1 cellular context compared by ENCODE assay signal in genomic region chr3:81472600-81473362, GRCh38.
TF ChIP-seq lines count a peak whose summit lies in the region.

No MANE protein-coding gene starts in this region.

TF ChIP-seq in GM23338, 12 proteins besides CTCF, POLR2A, EP300 and RAD21 (continued from another document):
- TF ChIP-seq, protein P1, sequence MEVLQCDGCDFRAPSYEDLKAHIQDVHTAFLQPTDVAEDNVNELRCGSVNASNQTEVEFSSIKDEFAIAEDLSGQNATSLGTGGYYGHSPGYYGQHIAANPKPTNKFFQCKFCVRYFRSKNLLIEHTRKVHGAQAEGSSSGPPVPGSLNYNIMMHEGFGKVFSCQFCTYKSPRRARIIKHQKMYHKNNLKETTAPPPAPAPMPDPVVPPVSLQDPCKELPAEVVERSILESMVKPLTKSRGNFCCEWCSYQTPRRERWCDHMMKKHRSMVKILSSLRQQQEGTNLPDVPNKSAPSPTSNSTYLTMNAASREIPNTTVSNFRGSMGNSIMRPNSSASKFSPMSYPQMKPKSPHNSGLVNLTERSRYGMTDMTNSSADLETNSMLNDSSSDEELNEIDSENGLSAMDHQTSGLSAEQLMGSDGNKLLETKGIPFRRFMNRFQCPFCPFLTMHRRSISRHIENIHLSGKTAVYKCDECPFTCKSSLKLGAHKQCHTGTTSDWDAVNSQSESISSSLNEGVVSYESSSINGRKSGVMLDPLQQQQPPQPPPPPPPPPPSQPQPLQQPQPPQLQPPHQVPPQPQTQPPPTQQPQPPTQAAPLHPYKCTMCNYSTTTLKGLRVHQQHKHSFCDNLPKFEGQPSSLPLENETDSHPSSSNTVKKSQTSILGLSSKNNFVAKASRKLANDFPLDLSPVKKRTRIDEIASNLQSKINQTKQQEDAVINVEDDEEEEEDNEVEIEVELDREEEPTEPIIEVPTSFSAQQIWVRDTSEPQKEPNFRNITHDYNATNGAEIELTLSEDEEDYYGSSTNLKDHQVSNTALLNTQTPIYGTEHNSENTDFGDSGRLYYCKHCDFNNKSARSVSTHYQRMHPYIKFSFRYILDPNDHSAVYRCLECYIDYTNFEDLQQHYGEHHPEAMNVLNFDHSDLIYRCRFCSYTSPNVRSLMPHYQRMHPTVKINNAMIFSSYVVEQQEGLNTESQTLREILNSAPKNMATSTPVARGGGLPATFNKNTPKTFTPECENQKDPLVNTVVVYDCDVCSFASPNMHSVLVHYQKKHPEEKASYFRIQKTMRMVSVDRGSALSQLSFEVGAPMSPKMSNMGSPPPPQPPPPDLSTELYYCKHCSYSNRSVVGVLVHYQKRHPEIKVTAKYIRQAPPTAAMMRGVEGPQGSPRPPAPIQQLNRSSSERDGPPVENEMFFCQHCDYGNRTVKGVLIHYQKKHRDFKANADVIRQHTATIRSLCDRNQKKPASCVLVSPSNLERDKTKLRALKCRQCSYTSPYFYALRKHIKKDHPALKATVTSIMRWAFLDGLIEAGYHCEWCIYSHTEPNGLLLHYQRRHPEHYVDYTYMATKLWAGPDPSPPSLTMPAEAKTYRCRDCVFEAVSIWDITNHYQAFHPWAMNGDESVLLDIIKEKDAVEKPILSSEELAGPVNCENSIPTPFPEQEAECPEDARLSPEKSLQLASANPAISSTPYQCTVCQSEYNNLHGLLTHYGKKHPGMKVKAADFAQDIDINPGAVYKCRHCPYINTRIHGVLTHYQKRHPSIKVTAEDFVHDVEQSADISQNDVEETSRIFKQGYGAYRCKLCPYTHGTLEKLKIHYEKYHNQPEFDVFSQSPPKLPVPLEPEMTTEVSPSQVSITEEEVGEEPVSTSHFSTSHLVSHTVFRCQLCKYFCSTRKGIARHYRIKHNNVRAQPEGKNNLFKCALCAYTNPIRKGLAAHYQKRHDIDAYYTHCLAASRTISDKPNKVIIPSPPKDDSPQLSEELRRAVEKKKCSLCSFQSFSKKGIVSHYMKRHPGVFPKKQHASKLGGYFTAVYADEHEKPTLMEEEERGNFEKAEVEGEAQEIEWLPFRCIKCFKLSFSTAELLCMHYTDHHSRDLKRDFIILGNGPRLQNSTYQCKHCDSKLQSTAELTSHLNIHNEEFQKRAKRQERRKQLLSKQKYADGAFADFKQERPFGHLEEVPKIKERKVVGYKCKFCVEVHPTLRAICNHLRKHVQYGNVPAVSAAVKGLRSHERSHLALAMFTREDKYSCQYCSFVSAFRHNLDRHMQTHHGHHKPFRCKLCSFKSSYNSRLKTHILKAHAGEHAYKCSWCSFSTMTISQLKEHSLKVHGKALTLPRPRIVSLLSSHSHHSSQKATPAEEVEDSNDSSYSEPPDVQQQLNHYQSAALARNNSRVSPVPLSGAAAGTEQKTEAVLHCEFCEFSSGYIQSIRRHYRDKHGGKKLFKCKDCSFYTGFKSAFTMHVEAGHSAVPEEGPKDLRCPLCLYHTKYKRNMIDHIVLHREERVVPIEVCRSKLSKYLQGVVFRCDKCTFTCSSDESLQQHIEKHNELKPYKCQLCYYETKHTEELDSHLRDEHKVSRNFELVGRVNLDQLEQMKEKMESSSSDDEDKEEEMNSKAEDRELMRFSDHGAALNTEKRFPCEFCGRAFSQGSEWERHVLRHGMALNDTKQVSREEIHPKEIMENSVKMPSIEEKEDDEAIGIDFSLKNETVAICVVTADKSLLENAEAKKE (CRISPR knock-in tag; IDR thresholded peaks at IDR 0.05), result no peak
- TF ChIP-seq ETS1 (IDR thresholded peaks at IDR 0.05) (no peak), POLR2AphosphoS5 (IDR thresholded peaks at IDR 0.05; ENCODE audit: low read depth) (no peak), EZH2 (IDR thresholded peaks at IDR 0.05; ENCODE audit: low read depth, unreplicated experiment) (no peak), ZNF331 (CRISPR knock-in tag; IDR thresholded peaks at IDR 0.05; ENCODE audit: low read depth) (no peak)
- TF ChIP-seq, protein P2, sequence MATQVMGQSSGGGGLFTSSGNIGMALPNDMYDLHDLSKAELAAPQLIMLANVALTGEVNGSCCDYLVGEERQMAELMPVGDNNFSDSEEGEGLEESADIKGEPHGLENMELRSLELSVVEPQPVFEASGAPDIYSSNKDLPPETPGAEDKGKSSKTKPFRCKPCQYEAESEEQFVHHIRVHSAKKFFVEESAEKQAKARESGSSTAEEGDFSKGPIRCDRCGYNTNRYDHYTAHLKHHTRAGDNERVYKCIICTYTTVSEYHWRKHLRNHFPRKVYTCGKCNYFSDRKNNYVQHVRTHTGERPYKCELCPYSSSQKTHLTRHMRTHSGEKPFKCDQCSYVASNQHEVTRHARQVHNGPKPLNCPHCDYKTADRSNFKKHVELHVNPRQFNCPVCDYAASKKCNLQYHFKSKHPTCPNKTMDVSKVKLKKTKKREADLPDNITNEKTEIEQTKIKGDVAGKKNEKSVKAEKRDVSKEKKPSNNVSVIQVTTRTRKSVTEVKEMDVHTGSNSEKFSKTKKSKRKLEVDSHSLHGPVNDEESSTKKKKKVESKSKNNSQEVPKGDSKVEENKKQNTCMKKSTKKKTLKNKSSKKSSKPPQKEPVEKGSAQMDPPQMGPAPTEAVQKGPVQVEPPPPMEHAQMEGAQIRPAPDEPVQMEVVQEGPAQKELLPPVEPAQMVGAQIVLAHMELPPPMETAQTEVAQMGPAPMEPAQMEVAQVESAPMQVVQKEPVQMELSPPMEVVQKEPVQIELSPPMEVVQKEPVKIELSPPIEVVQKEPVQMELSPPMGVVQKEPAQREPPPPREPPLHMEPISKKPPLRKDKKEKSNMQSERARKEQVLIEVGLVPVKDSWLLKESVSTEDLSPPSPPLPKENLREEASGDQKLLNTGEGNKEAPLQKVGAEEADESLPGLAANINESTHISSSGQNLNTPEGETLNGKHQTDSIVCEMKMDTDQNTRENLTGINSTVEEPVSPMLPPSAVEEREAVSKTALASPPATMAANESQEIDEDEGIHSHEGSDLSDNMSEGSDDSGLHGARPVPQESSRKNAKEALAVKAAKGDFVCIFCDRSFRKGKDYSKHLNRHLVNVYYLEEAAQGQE (IDR thresholded peaks at IDR 0.05; ENCODE audit: unreplicated experiment), result no peak
